Comparison of ENCODE assay signal across 24 cellular contexts in genomic region chr12:41254546-41254945, GRCh38.
DNase-seq lines count a peak whose midpoint lies in the region; ATAC-seq and TF ChIP-seq lines count a peak whose summit lies in the region.
"Had no signal": no experiment of that assay in that cellular context is flagged by ENCODE, and none has a peak within 500 bp of the region (broad histone marks: within the 10 kb centered on the region; RNA-seq: fewer than 3 reads in every experiment).

No MANE protein-coding gene starts in this region.

- no peak overlapping the region for H3K27ac ChIP-seq in mammary epithelial cell (ENCODE audit: insufficient read depth, low read depth, low read length)
- no peak overlapping the region for H3K27ac ChIP-seq in foreskin keratinocyte
- H3K27ac ChIP-seq in smooth muscle cell (ENCODE audit: low read depth), result peak overlapping the region; percentile 8
- H3K27ac ChIP-seq in lower lobe of right lung, result no peak overlapping the region
- no peak overlapping the region for H3K27ac ChIP-seq in right cardiac atrium (ENCODE audit: low read length)
- H3K27ac ChIP-seq: 22Rv1; BLaER1 treated with 17β-estradiol and CSF1 and Interleukin-3, amounts not matched to agents 10 nM and 100 nM; SJCRH30 had no signal

- H3K27me3 ChIP-seq in mammary epithelial cell (ENCODE audit: insufficient read depth, low read length), result no peaks in the 10 kb centered on the region
- peaks cover 7% of the 10 kb centered on the region for H3K27me3 ChIP-seq in foreskin keratinocyte
- peaks cover 6% of the 10 kb centered on the region for H3K27me3 ChIP-seq in smooth muscle cell (ENCODE audit: low read depth)
- H3K27me3 ChIP-seq in lower lobe of right lung (ENCODE audit: low read depth), result no peaks in the 10 kb centered on the region
- no peaks in the 10 kb centered on the region for H3K27me3 ChIP-seq in right cardiac atrium (ENCODE audit: control insufficient read depth, insufficient read depth)
- H3K27me3 ChIP-seq: BLaER1 treated with 17β-estradiol and CSF1 and Interleukin-3, amounts not matched to agents 10 nM and 100 nM; SJCRH30 had no signal

- H3F3A ChIP-seq in smooth muscle cell (ENCODE audit: low read depth), result no peaks in the 10 kb centered on the region

- POLR2A ChIA-PET in MCF 10A (lab: Yijun Ruan, JAX), result no interaction called here

- no peaks in the 10 kb centered on the region for H3K4me1 Mint-ChIP-seq in MCF 10A (ENCODE audit: insufficient read depth, unreplicated experiment)
- H3K4me1 Mint-ChIP-seq: CD4-positive, alpha-beta memory T cell had no signal

- no TSS peak for BruUV-seq in mammary epithelial cell (replicated peaks; lab: Mats Ljungman, UMichigan)
- no TSS peak for BruUV-seq in MCF 10A (replicated peaks; lab: Mats Ljungman, UMichigan)

- H3K9me3 Mint-ChIP-seq in MCF 10A (ENCODE audit: unreplicated experiment), result no peaks in the 10 kb centered on the region

- H3K9ac ChIP-seq in mammary epithelial cell (ENCODE audit: insufficient read depth, low read length) (no peak overlapping the region), smooth muscle cell (ENCODE audit: low read depth) (no peak overlapping the region)
- H3K9ac ChIP-seq: BLaER1 treated with 17β-estradiol and CSF1 and Interleukin-3, amounts not matched to agents 10 nM and 100 nM had no signal

- no peaks in the 10 kb centered on the region for H3K36me3 Mint-ChIP-seq in MCF 10A (ENCODE audit: insufficient read depth, unreplicated experiment)
- H3K36me3 Mint-ChIP-seq: CD4-positive, alpha-beta memory T cell had no signal

- H3K79me2 ChIP-seq in mammary epithelial cell (ENCODE audit: insufficient read depth, low read length) (no peaks in the 10 kb centered on the region), smooth muscle cell (ENCODE audit: low read depth) (no peaks in the 10 kb centered on the region)

- no peaks in the 10 kb centered on the region for H3K4me1 ChIP-seq in mammary epithelial cell (ENCODE audit: insufficient read depth, low read length)
- no peaks in the 10 kb centered on the region for H3K4me1 ChIP-seq in foreskin keratinocyte
- no peaks in the 10 kb centered on the region for H3K4me1 ChIP-seq in smooth muscle cell (ENCODE audit: low read depth)
- H3K4me1 ChIP-seq in lower lobe of right lung, result no peaks in the 10 kb centered on the region
- H3K4me1 ChIP-seq in right cardiac atrium (ENCODE audit: control insufficient read depth, insufficient read depth, low read length), result no peaks in the 10 kb centered on the region
- H3K4me1 ChIP-seq: Caco-2, SJCRH30 had no signal

- no peak overlapping the region for H2AFZ ChIP-seq in mammary epithelial cell (ENCODE audit: low read depth, low read length)
- no peak overlapping the region for H2AFZ ChIP-seq in smooth muscle cell (ENCODE audit: low read depth)

- in situ Hi-C loops in mammary epithelial cell (cut with MboI; ENCODE audit: low sequenced_read_pairs in 2 of 2), result loop anchor here in 1 of 2 donors (25.0 kb wide), 2 partner anchors 317 to 758 kb away; no protein-coding TSS in a partner anchor

- H3K4me2 ChIP-seq in mammary epithelial cell (ENCODE audit: insufficient read depth, low read depth, low read length) (no peak overlapping the region), smooth muscle cell (no peak overlapping the region)
- H3K4me2 ChIP-seq: BLaER1 treated with 17β-estradiol and CSF1 and Interleukin-3, amounts not matched to agents 10 nM and 100 nM had no signal

- CTCF ChIA-PET in mammary epithelial cell (lab: Charles Lee; ENCODE audit: low non-redundant PET) (no interaction called here), MCF 10A (lab: Yijun Ruan, JAX) (no interaction called here)

- peaks cover 73% of the 10 kb centered on the region for H3K27me3 Mint-ChIP-seq in MCF 10A (ENCODE audit: insufficient read depth, unreplicated experiment)

- no peak overlapping the region for H3K4me3 ChIP-seq in mammary epithelial cell (replicated peaks in 1 of 3; ENCODE audit: insufficient read depth in 1 of 3, low read depth in 2 of 3, low read length in 3 of 3)
- H3K4me3 ChIP-seq in smooth muscle cell, result no peak overlapping the region
- no peak overlapping the region for H3K4me3 ChIP-seq in lower lobe of right lung
- H3K4me3 ChIP-seq in right cardiac atrium (ENCODE audit: low read length), result no peak overlapping the region
- H3K4me3 ChIP-seq: BLaER1 treated with 17β-estradiol and CSF1 and Interleukin-3, amounts not matched to agents 10 nM and 100 nM; K562; SJCRH30 had no signal

- DNase-seq in mammary epithelial cell, result peak; percentile 22
- no peak for DNase-seq in MCF 10A (ENCODE audit: unreplicated experiment)
- peak; percentile 5 for DNase-seq in astrocyte of the hippocampus (ENCODE audit: low read depth, low spot score)
- peak; percentile 41 to 71 for DNase-seq in foreskin keratinocyte
- no peak for DNase-seq in smooth muscle cell (lab: John Stamatoyannopoulos, UW; ENCODE audit: unreplicated experiment)
- no peak for DNase-seq in lower lobe of right lung
- no peak for DNase-seq in DMS53 treated with DMSO at 0.1 percent for 48 hours (lab: John Stamatoyannopoulos, UW; ENCODE audit: unreplicated experiment)
- DNase-seq in right cardiac atrium, result no peak
- DNase-seq: Caco-2; CD4-positive, alpha-beta memory T cell; DMS 273 treated with DMSO at 0.1 percent for 48 hours; DND-41; NCI-H1092 treated with DMSO at 0.1 percent for 48 hours; NCI-H146; NCI-H2029; NCI-H2227 treated with DMSO at 0.1 percent for 48 hours; NCI-H510A treated with DMSO at 0.1 percent for 48 hours; NCI-H774; SJCRH30 had no signal

- H3K36me3 ChIP-seq in mammary epithelial cell (ENCODE audit: insufficient read depth, low read length), result no peaks in the 10 kb centered on the region
- H3K36me3 ChIP-seq in smooth muscle cell (ENCODE audit: low read depth), result no peaks in the 10 kb centered on the region
- H3K36me3 ChIP-seq in lower lobe of right lung, result no peaks in the 10 kb centered on the region
- H3K36me3 ChIP-seq: BLaER1 treated with 17β-estradiol and CSF1 and Interleukin-3, amounts not matched to agents 10 nM and 100 nM; SJCRH30 had no signal

- H3K9me3 ChIP-seq in mammary epithelial cell (replicated peaks; ENCODE audit: insufficient read depth, low read length), result no peaks in the 10 kb centered on the region
- no peaks in the 10 kb centered on the region for H3K9me3 ChIP-seq in smooth muscle cell (replicated peaks; ENCODE audit: low read depth)
- H3K9me3 ChIP-seq in lower lobe of right lung, result no peaks in the 10 kb centered on the region
- H3K9me3 ChIP-seq in right cardiac atrium (ENCODE audit: control insufficient read depth, low read length), result no peaks in the 10 kb centered on the region
- H3K9me3 ChIP-seq: Caco-2, SJCRH30 had no signal

- dilution Hi-C loops in mammary epithelial cell (cut with HindIII; ENCODE audit: low sequenced_read_pairs), result no loop called here

- no peaks in the 10 kb centered on the region for H4K20me1 ChIP-seq in mammary epithelial cell (ENCODE audit: insufficient read depth, low read length)
- no peaks in the 10 kb centered on the region for H4K20me1 ChIP-seq in smooth muscle cell (ENCODE audit: low read depth)
- H4K20me1 ChIP-seq: BLaER1 treated with 17β-estradiol and CSF1 and Interleukin-3, amounts not matched to agents 10 nM and 100 nM had no signal

- TF ChIP-seq CTCF in mammary epithelial cell (conservative IDR thresholded peaks at IDR 0.05 in 1 of 2, IDR thresholded peaks at IDR 0.05 in 1 of 2; ENCODE audit: extremely low read depth in 1 of 2, insufficient read depth in 1 of 2, low read depth in 1 of 2, low read length in 2 of 2) (no peak), MCF 10A (IDR thresholded peaks at IDR 0.05; ENCODE audit: unreplicated experiment) (no peak), foreskin keratinocyte (conservative IDR thresholded peaks at IDR 0.05) (no peak), smooth muscle cell (IDR thresholded peaks at IDR 0.05; ENCODE audit: borderline replicate concordance, insufficient read depth, poor library complexity, severe bottlenecking) (no peak), lower lobe of right lung (IDR thresholded peaks at IDR 0.05) (no peak)

- H3K27ac Mint-ChIP-seq in MCF 10A (ENCODE audit: low read depth, unreplicated experiment), result no peak overlapping the region
- H3K27ac Mint-ChIP-seq: CD4-positive, alpha-beta memory T cell had no signal

- H3K4me3 Mint-ChIP-seq in MCF 10A (ENCODE audit: unreplicated experiment), result no peak overlapping the region
- H3K4me3 Mint-ChIP-seq: CD4-positive, alpha-beta memory T cell had no signal

- ATAC-seq in foreskin keratinocyte (peak; percentile 87), lower lobe of right lung (no peak), right cardiac atrium (no peak)
- ATAC-seq: HepG2, K562, Panc1 had no signal

- intact Hi-C loops in mammary epithelial cell (cut with micrococcal nuclease), result no loop called here
- intact Hi-C loops in MCF 10A (cut with micrococcal nuclease), result loop anchor here (10.0 kb wide), 1 partner anchor 310 kb away; no protein-coding TSS in a partner anchor
- intact Hi-C loops in lower lobe of right lung (cut with DNase I), result loop anchor here (5.0 kb wide), 1 partner anchor 287 kb away; no protein-coding TSS in a partner anchor
- intact Hi-C loops in right cardiac atrium (cut with DNase I), result no loop called here

Comparison
In these comparisons a context has a peak if more than half of its experiments do, and no peak if none do; other contexts are left out.
1. DNase-seq: peak in mammary epithelial cell (single experiment), astrocyte of the hippocampus (single experiment) and foreskin keratinocyte (2 of 2); none in MCF 10A (single experiment), smooth muscle cell (single experiment), lower lobe of right lung (single experiment), DMS53 treated with DMSO at 0.1 percent for 48 hours (single experiment) and right cardiac atrium (0 of 3).
2. intact Hi-C loops: an anchor here in MCF 10A (10.0 kb wide) and lower lobe of right lung (5.0 kb wide); none called in mammary epithelial cell and right cardiac atrium.